In the genomic region with DNA sequence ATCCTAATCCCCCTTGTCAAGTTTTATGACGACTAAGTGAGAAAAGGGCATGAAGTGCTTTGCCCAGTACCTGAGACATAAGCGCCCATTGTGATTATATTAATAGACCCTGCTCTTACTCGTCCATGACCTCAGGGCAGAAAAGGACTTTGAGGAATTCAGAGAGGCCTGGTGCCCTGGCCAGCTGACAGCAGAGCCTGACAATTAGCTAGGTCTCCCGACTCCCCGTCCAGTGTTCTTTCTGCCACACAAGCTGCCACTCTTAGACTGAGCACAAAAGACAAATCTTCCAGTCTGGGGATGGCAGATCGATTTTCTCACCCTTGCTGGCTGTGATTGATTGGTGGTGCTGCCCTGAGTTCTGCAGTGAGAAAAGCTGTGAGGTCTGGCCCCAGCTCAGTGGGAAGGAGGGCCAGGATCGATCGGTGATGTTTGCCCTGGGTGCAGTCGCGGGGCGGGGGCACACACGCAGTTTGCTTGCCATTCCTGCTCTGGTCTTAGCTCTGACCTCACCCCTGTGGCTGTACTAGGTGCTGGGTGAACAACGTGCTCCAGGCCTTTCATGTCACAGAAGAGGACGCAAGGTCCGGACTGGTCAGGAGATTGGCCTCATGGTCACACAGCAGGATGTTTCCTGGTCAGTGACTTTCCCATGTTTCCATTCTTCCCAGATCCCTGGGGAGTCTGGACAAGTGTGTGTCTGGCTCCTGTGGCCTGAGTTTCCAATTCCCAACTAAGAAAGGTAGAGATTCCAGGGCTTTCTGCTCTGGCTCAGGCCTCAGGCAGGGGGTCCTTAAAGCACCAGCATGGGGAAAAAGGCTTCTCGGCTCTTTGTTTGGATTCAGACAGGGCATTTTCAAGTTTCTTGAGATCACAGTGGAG, we compare ENCODE assay signal across 16 cellular contexts.
DNase-seq lines count a peak whose midpoint lies in the region; ATAC-seq and TF ChIP-seq lines count a peak whose summit lies in the region.
"Had no signal": no experiment of that assay in that cellular context is flagged by ENCODE, and none has a peak within 500 bp of the region (broad histone marks: within the 10 kb centered on the region; RNA-seq: fewer than 3 reads in every experiment).

No MANE protein-coding gene starts in this region.

- WGBS in thyroid gland, 2 donors, result 24 to 43% methylated on average over 7 to 16 of the region's 16 CpGs

- H3K4me3 ChIP-seq in thyroid gland (replicated peaks in 1 of 3), result no peak overlapping the region
- H3K4me3 ChIP-seq: BLaER1 treated with 17β-estradiol and CSF1 and Interleukin-3, amounts not matched to agents 10 nM and 100 nM; breast epithelium; ovary had no signal

- CTCF ChIA-PET in WTC11 (lab: Charles Lee), result interaction anchor here (1.3 kb wide), 1 partner anchor 11 kb away, joined by 5 read pairs; no protein-coding TSS in a partner anchor

- no peak for TF ChIP-seq POLR2A in thyroid gland (IDR thresholded peaks at IDR 0.05)

- POLR2A ChIA-PET in WTC11 (lab: Charles Lee), result interaction anchor here (0.6 kb wide), 1 partner anchor 212 kb away, joined by 5 read pairs; no protein-coding TSS in a partner anchor

- ATAC-seq in WTC11, result 0 out of 2 replicates have a peak, but pooled peaks have one; percentile 22
- peak; percentile 51 for ATAC-seq in left ventricle myocardium superior
- no peak for ATAC-seq in activated naive CD4-positive, alpha-beta T cell treated with anti-CD3 and anti-CD28 coated beads, Interleukin-2, amount 50 U/mL, for 72 hours
- no peak for ATAC-seq in HG02610 (IDR thresholded peaks at IDR 0.05; ENCODE audit: unreplicated experiment)
- ATAC-seq in GM21381 (IDR thresholded peaks at IDR 0.05; ENCODE audit: unreplicated experiment), result no peak
- ATAC-seq in GM21576 (IDR thresholded peaks at IDR 0.05; ENCODE audit: unreplicated experiment), result no peak

- H3K4me3 Mint-ChIP-seq in WTC11 (no peak overlapping the region), nephron progenitor cell (peak overlapping the region; percentile 22)
- H3K4me3 Mint-ChIP-seq: activated CD4-positive, alpha-beta memory T cell treated with anti-CD3 and anti-CD28 coated beads for 36 hours had no signal

- H3K27me3 Mint-ChIP-seq in WTC11 (ENCODE audit: low read depth) (no peaks in the 10 kb centered on the region), nephron progenitor cell (ENCODE audit: low read depth, poor library complexity) (peaks cover 32% of the 10 kb centered on the region)
- H3K27me3 Mint-ChIP-seq: activated CD4-positive, alpha-beta memory T cell treated with anti-CD3 and anti-CD28 coated beads for 36 hours had no signal

- H3K36me3 Mint-ChIP-seq in WTC11, result no peaks in the 10 kb centered on the region
- H3K36me3 Mint-ChIP-seq in nephron progenitor cell (ENCODE audit: low read depth), result no peaks in the 10 kb centered on the region
- no peaks in the 10 kb centered on the region for H3K36me3 Mint-ChIP-seq in activated naive CD4-positive, alpha-beta T cell treated with anti-CD3 and anti-CD28 coated beads, Interleukin-2, amount 50 U/mL, for 72 hours
- H3K36me3 Mint-ChIP-seq: activated CD4-positive, alpha-beta memory T cell treated with anti-CD3 and anti-CD28 coated beads for 36 hours had no signal

- H3K27ac Mint-ChIP-seq in WTC11 (peak overlapping the region; percentile 10; the same call in 1 of the 2 replicates), nephron progenitor cell (peak overlapping the region; percentile 98)
- H3K27ac Mint-ChIP-seq in activated naive CD4-positive, alpha-beta T cell treated with anti-CD3 and anti-CD28 coated beads, Interleukin-2, amount 50 U/mL, for 72 hours, result no peak overlapping the region
- H3K27ac Mint-ChIP-seq: activated CD4-positive, alpha-beta memory T cell treated with anti-CD3 and anti-CD28 coated beads for 36 hours had no signal

- H3K9me3 Mint-ChIP-seq in WTC11 (no peaks in the 10 kb centered on the region), nephron progenitor cell (no peaks in the 10 kb centered on the region)
- H3K9me3 Mint-ChIP-seq in activated naive CD4-positive, alpha-beta T cell treated with anti-CD3 and anti-CD28 coated beads, Interleukin-2, amount 50 U/mL, for 72 hours, result no peaks in the 10 kb centered on the region
- H3K9me3 Mint-ChIP-seq: activated CD4-positive, alpha-beta memory T cell treated with anti-CD3 and anti-CD28 coated beads for 36 hours had no signal

- peak overlapping the region; percentile 56 to 89 (median 74) for H3K27ac ChIP-seq in thyroid gland
- H3K27ac ChIP-seq: BLaER1 treated with 17β-estradiol and CSF1 and Interleukin-3, amounts not matched to agents 10 nM and 100 nM; ovary had no signal

- no peaks in the 10 kb centered on the region for H3K36me3 ChIP-seq in thyroid gland
- H3K36me3 ChIP-seq: BLaER1 treated with 17β-estradiol and CSF1 and Interleukin-3, amounts not matched to agents 10 nM and 100 nM; breast epithelium; ovary had no signal

- no peak for DNase-seq in WTC11 (ENCODE audit: low spot score)
- no peak for DNase-seq in left ventricle myocardium superior
- no peak for DNase-seq in nephron progenitor cell
- peak; percentile 80 to 89 for DNase-seq in thyroid gland
- no peak for DNase-seq in activated naive CD4-positive, alpha-beta T cell treated with anti-CD3 and anti-CD28 coated beads, Interleukin-2, amount 50 U/mL, for 72 hours (ENCODE audit: low spot score in 2 of 2)
- DNase-seq: activated CD4-positive, alpha-beta memory T cell treated with anti-CD3 and anti-CD28 coated beads for 36 hours; activated gamma-delta T cell; NCI-H1092 treated with DMSO at 0.1 percent for 48 hours; NCI-H524 treated with DMSO at 0.1 percent for 48 hours; stimulated activated CD4-positive, alpha-beta T cell treated with anti-CD3 and anti-CD28 coated beads, Interleukin-2, amount 100 ng/mL, for 24 hours had no signal

- no peak for TF ChIP-seq CTCF in WTC11 (IDR thresholded peaks at IDR 0.05)
- no peak for TF ChIP-seq CTCF in nephron progenitor cell (IDR thresholded peaks at IDR 0.05)
- no peak for TF ChIP-seq CTCF in thyroid gland (IDR thresholded peaks at IDR 0.05)

- H3K9me3 ChIP-seq in thyroid gland, result no peaks in the 10 kb centered on the region
- H3K9me3 ChIP-seq: breast epithelium, ovary had no signal

- H3K4me1 ChIP-seq in thyroid gland, result peaks cover 30 to 44% of the 10 kb centered on the region in 2 donors
- H3K4me1 ChIP-seq: breast epithelium had no signal

- intact Hi-C loops in left ventricle myocardium superior (cut with micrococcal nuclease) (no loop called here), thyroid gland (cut with DNase I) (no loop called here)

- H3K4me1 Mint-ChIP-seq in WTC11, result peaks cover 11% of the 10 kb centered on the region
- peaks cover 40% of the 10 kb centered on the region for H3K4me1 Mint-ChIP-seq in nephron progenitor cell

- no peaks in the 10 kb centered on the region for H3K27me3 ChIP-seq in thyroid gland
- H3K27me3 ChIP-seq: breast epithelium, ovary had no signal

TF ChIP-seq in WTC11, 78 proteins besides CTCF, POLR2A, EP300 and RAD21 (continues in another document):
- no peak for TF ChIP-seq ZNF232 (CRISPR knock-in tag; IDR thresholded peaks at IDR 0.05)
- TF ChIP-seq, protein P1, sequence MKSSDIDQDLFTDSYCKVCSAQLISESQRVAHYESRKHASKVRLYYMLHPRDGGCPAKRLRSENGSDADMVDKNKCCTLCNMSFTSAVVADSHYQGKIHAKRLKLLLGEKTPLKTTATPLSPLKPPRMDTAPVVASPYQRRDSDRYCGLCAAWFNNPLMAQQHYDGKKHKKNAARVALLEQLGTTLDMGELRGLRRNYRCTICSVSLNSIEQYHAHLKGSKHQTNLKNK (CRISPR knock-in tag; IDR thresholded peaks at IDR 0.05), result no peak
- TF ChIP-seq OVOL2 (CRISPR knock-in tag; IDR thresholded peaks at IDR 0.05; ENCODE audit: borderline replicate concordance), result no peak
- no peak for TF ChIP-seq ZNF512 (CRISPR knock-in tag; IDR thresholded peaks at IDR 0.05; ENCODE audit: borderline replicate concordance)
- TF ChIP-seq, protein P2, sequence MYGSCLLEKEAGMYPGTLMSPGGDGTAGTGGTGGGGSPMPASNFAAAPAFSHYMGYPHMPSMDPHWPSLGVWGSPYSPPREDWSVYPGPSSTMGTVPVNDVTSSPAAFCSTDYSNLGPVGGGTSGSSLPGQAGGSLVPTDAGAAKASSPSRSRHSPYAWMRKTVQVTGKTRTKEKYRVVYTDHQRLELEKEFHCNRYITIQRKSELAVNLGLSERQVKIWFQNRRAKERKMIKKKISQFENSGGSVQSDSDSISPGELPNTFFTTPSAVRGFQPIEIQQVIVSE (CRISPR knock-in tag; IDR thresholded peaks at IDR 0.05; ENCODE audit: borderline replicate concordance), result no peak
- TF ChIP-seq, protein P3, sequence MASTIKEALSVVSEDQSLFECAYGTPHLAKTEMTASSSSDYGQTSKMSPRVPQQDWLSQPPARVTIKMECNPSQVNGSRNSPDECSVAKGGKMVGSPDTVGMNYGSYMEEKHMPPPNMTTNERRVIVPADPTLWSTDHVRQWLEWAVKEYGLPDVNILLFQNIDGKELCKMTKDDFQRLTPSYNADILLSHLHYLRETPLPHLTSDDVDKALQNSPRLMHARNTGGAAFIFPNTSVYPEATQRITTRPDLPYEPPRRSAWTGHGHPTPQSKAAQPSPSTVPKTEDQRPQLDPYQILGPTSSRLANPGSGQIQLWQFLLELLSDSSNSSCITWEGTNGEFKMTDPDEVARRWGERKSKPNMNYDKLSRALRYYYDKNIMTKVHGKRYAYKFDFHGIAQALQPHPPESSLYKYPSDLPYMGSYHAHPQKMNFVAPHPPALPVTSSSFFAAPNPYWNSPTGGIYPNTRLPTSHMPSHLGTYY (CRISPR knock-in tag; IDR thresholded peaks at IDR 0.05), result no peak
- TF ChIP-seq ZNF671 (CRISPR knock-in tag; IDR thresholded peaks at IDR 0.05), result no peak

Comparison
In these comparisons a context has a peak if more than half of its experiments do, and no peak if none do; other contexts are left out.
1. ATAC-seq: peak in WTC11 (single experiment) and left ventricle myocardium superior (single experiment); none in activated naive CD4-positive, alpha-beta T cell treated with anti-CD3 and anti-CD28 coated beads, Interleukin-2, amount 50 U/mL, for 72 hours (0 of 2), HG02610 (single experiment), GM21381 (single experiment) and GM21576 (single experiment).
2. DNase-seq: peak in thyroid gland (2 of 2); none in WTC11 (single experiment), left ventricle myocardium superior (single experiment), nephron progenitor cell (single experiment) and activated naive CD4-positive, alpha-beta T cell treated with anti-CD3 and anti-CD28 coated beads, Interleukin-2, amount 50 U/mL, for 72 hours (0 of 2).
3. H3K27ac Mint-ChIP-seq: peak in WTC11 (single experiment) and nephron progenitor cell (single experiment); none in activated naive CD4-positive, alpha-beta T cell treated with anti-CD3 and anti-CD28 coated beads, Interleukin-2, amount 50 U/mL, for 72 hours (0 of 2).